8 cellular contexts compared by ENCODE assay signal in the genomic region with DNA sequence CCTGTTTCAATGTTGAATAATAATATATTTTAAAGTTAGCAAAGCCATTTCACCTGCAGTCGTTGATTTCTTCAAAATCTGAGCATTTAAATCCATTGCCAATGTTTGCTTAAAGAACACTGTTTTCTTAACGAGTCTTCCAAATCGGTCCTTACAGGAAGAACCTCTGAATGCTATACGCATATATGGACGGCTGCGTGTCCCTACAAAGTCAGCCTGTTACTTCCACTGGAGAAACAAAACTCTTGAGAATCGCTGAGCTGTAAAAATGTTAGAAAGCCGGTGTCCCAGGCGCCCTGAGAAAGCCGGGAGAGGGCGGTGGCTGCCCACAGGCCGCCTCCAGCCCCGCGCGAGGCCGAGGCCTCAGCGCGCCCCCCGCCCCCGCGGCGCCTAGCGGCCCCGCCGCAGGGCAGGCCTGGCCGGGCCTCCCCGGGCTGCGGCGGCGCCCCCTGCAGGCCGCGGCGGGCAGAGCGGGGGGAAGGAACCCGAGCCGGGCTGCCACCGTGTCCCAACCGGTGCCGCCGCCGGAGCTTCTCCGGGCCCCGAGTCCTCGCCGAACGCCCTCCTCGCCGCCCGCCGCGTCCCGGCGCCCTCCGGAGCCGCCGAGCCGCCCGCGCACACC. TPM values are rescaled to one million over a fixed set of nuclear protein-coding genes. Genes with fewer than 3 reads are reported as not detected.
DNase-seq lines count a peak whose midpoint lies in the region; ATAC-seq and TF ChIP-seq lines count a peak whose summit lies in the region.

Gene FHIP2A (plus strand): TSS at position 488 of the 622 bp plus-strand sequence. CDS start 299 bp downstream, outside the sequence.

- peaks cover 2% of the 10 kb centered on the region for H3K27me3 Mint-ChIP-seq in CD8-positive, alpha-beta T cell (ENCODE audit: low read depth)

- peak within 1 kb of the TSS; percentile 98 for H3K4me2 ChIP-seq in OCI-LY1 (ENCODE audit: low read length)

- H3K36me3 ChIP-seq in CD8-positive, alpha-beta T cell (ENCODE audit: insufficient read depth, low read length): no peaks in the 10 kb centered on the region
- no peaks in the 10 kb centered on the region for H3K36me3 ChIP-seq in OCI-LY1 (ENCODE audit: insufficient read depth, low read length)
- H3K36me3 ChIP-seq in mucosa of rectum (ENCODE audit: control insufficient read depth in 2 of 2, insufficient read depth in 2 of 2, low read length in 2 of 2): no peaks in the 10 kb centered on the region

- H3F3A ChIP-seq in OCI-LY1 (ENCODE audit: insufficient read depth, low read length): no peaks in the 10 kb centered on the region

- peak; percentile 73 to 91 (median 78) for DNase-seq in CD8-positive, alpha-beta T cell
- DNase-seq in GM19240 (ENCODE audit: insufficient read length, low spot score): peak; percentile 61
- DNase-seq in activated T-cell treated with anti-CD3 and anti-CD28 coated beads for 24 hours (ENCODE audit: low read depth): peak; percentile 83
- DNase-seq in epithelial cell of prostate (ENCODE audit: low read depth, low spot score): no peak
- peak; percentile 68 to 70 for DNase-seq in stimulated activated CD8-positive, alpha-beta memory T cell treated with anti-CD3 and anti-CD28 coated beads, Interleukin-7, amount 100 ng/mL, for 1 hour (ENCODE audit: low read depth in 2 of 2)

- H3K9ac ChIP-seq in OCI-LY1 (ENCODE audit: low read length): peak within 1 kb of the TSS; percentile 95
- peak within 1 kb of the TSS; percentile 84 to 97 for H3K9ac ChIP-seq in mucosa of rectum (ENCODE audit: low read depth in 1 of 2, low read length in 2 of 2)

- no peaks in the 10 kb centered on the region for H4K20me1 ChIP-seq in OCI-LY1 (ENCODE audit: insufficient read depth, low read length)

- no peaks in the 10 kb centered on the region for H3K9me2 ChIP-seq in OCI-LY1 (ENCODE audit: low read depth, low read length)

- peak within 1 kb of the TSS; percentile 75 for H3K4me3 ChIP-seq in CD8-positive, alpha-beta T cell (ENCODE audit: low read depth, low read length)
- H3K4me3 ChIP-seq in OCI-LY1 (ENCODE audit: low read depth, low read length, poor library complexity, severe bottlenecking) (peak within 1 kb of the TSS; percentile 84), mucosa of rectum (ENCODE audit: low read length in 2 of 2) (peak within 1 kb of the TSS; percentile 72 to 78)

- CTCF ChIA-PET in CD8-positive, alpha-beta T cell (lab: Charles Lee): interaction anchor here (0.7 to 2.3 kb wide), 26 partner anchors 8 to 647 kb away, joined by 3 to 18 read pairs (median 4); partner anchors contain the start of gene CCDC186

- peaks cover 11% of the 10 kb centered on the region for H3K4me1 ChIP-seq in CD8-positive, alpha-beta T cell (ENCODE audit: insufficient read depth, low read length)
- H3K4me1 ChIP-seq in OCI-LY1 (ENCODE audit: insufficient read depth, low read length, severe bottlenecking) (peaks cover 11% of the 10 kb centered on the region), mucosa of rectum (ENCODE audit: control insufficient read depth in 2 of 2, insufficient read depth in 2 of 2, low read length in 2 of 2) (no peaks in the 10 kb centered on the region)

- no peaks in the 10 kb centered on the region for H3K27me3 ChIP-seq in CD8-positive, alpha-beta T cell (ENCODE audit: insufficient read depth, low read length)
- H3K27me3 ChIP-seq in OCI-LY1 (ENCODE audit: insufficient read depth, low read length) (peaks cover 7% of the 10 kb centered on the region; the same call in 1 of the 2 replicates), mucosa of rectum (ENCODE audit: control insufficient read depth in 2 of 2, insufficient read depth in 2 of 2, low read length in 2 of 2) (no peaks in the 10 kb centered on the region)

- peak within 1 kb of the TSS; percentile 94 for H3K27ac Mint-ChIP-seq in CD8-positive, alpha-beta T cell

- intact Hi-C loops in CD8-positive, alpha-beta T cell (cut with DNase I, micrococcal nuclease): loop anchor here (1.0 to 5.0 kb wide), 8 partner anchors 116 to 969 kb away; partner anchors contain the start of genes CCDC186 (in 2 of the 2), TRUB1 (in 2 of the 2), DCLRE1A (in 1 of the 2) and NHLRC2 (in 1 of the 2)

- H3K79me2 ChIP-seq in OCI-LY1 (ENCODE audit: insufficient read depth, low read length): no peaks in the 10 kb centered on the region

- peaks cover 11% of the 10 kb centered on the region for H3K36me3 Mint-ChIP-seq in CD8-positive, alpha-beta T cell

- POLR2A ChIA-PET in CD8-positive, alpha-beta T cell (lab: Charles Lee): interaction anchor here (1.1 to 2.4 kb wide), 8 partner anchors 10 to 860 kb away, joined by 3 to 12 read pairs (median 6); partner anchors contain the start of genes CCDC186 and TRUB1

- peak within 1 kb of the TSS; percentile 91 for H2AFZ ChIP-seq in OCI-LY1 (ENCODE audit: low read length)

- peak within 1 kb of the TSS; percentile 79 for H3K27ac ChIP-seq in CD8-positive, alpha-beta T cell (ENCODE audit: low read depth, low read length)
- H3K27ac ChIP-seq in OCI-LY1 (ENCODE audit: low read depth, low read length, poor library complexity, severe bottlenecking) (peak within 1 kb of the TSS; percentile 38), epithelial cell of prostate (peak within 1 kb of the TSS; percentile 79), mucosa of rectum (ENCODE audit: low read depth in 2 of 2, low read length in 2 of 2) (peak within 1 kb of the TSS; percentile 87 to 89)

- H3K4me1 Mint-ChIP-seq in CD8-positive, alpha-beta T cell (ENCODE audit: low read depth): peaks cover 38% of the 10 kb centered on the region

- H3K9me3 ChIP-seq in CD8-positive, alpha-beta T cell (ENCODE audit: low read length): no peaks in the 10 kb centered on the region
- no peaks in the 10 kb centered on the region for H3K9me3 ChIP-seq in OCI-LY1 (ENCODE audit: low read length)
- no peaks in the 10 kb centered on the region for H3K9me3 ChIP-seq in mucosa of rectum (ENCODE audit: control insufficient read depth in 2 of 2, low read length in 2 of 2)

- ATAC-seq in CD8-positive, alpha-beta T cell: peak; percentile 93
- peak; percentile 83 for ATAC-seq in HG03457 (IDR thresholded peaks at IDR 0.05; ENCODE audit: unreplicated experiment)

- H3K9me3 Mint-ChIP-seq in CD8-positive, alpha-beta T cell: no peaks in the 10 kb centered on the region

- H3K4me3 Mint-ChIP-seq in CD8-positive, alpha-beta T cell: peak within 1 kb of the TSS; percentile 95

- TF ChIP-seq CTCF in CD8-positive, alpha-beta T cell (IDR thresholded peaks at IDR 0.05): peak; percentile 35
- peak; percentile 28 for TF ChIP-seq CTCF in OCI-LY1 (IDR thresholded peaks at IDR 0.05; ENCODE audit: low read length)

RNA-seq across cellular contexts. Expression of gene FHIP2A, which starts in this region (rescaled TPM):
- 10 to 100 TPM; 62.0 to 66.4 TPM for total RNA-seq in CD8-positive, alpha-beta T cell

Comparison
In these comparisons a context has a peak if more than half of its experiments do, and no peak if none do; other contexts are left out.
1. H3K27ac ChIP-seq: peak in every context shown above with its lines; median percentile 88 in mucosa of rectum; 79 in CD8-positive, alpha-beta T cell; 79 in epithelial cell of prostate; 38 in OCI-LY1.